9 cellular contexts compared by ENCODE assay signal in the genomic region with DNA sequence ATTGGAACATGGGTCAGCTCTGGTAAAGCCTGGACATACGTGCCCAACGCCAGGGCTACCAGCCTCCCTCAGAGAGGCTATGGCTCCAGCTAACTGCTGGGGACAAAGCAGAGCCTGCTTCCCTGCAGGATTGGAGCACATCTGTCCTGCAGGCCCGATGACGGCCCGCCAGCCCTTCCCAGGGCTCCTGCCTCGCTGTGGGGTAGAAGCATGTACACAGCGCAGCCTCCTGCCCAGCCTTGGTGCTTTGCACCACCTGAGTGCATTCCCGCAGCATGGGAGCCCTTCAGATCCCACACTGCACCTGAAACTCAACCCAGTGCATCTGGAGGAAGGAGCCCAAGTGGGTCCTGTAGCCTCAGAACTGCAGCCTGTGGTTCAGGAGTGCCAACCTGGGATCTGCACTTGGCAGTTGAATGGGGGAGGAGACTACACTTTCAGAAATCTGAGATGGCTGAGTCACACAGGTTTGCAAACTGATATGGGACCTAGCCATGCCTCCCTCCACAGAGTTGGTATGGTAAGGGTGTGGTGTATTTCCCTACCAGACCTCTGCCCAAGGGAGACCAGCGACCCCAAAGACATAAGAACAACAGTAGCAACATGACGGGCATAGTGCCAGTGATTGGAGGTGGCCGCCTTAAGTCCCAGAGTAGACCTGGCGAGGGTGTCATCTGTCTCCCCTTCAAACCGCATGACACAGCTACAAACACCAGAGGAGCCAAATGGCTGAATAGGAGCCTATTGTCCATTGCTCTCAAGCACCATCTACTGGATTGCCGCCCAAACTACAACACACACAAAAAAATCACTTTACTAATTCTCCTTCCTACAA.
DNase-seq lines count a peak whose midpoint lies in the region; ATAC-seq and TF ChIP-seq lines count a peak whose summit lies in the region.
"Had no signal": no experiment of that assay in that cellular context is flagged by ENCODE, and none has a peak within 500 bp of the region (broad histone marks: within the 10 kb centered on the region; RNA-seq: fewer than 3 reads in every experiment).

No MANE protein-coding gene starts in this region.

- H3K27me3 Mint-ChIP-seq in activated T-cell treated with anti-CD3 and anti-CD28 coated beads, Interleukin-2, amount 50 U/mL, for 4 hours (ENCODE audit: low read depth), result no peaks in the 10 kb centered on the region
- H3K27me3 Mint-ChIP-seq: activated naive CD4-positive, alpha-beta T cell treated with anti-CD3 and anti-CD28 coated beads, Interleukin-2, amount 50 U/mL, for 24 hours had no signal

- H3K4me3 ChIP-seq in A673 (ENCODE audit: low read depth, low read length, poor library complexity, severe bottlenecking), result no peak overlapping the region
- H3K4me3 ChIP-seq in HL-60 (replicated peaks; ENCODE audit: insufficient read depth, low read length), result no peak overlapping the region
- H3K4me3 ChIP-seq in dorsolateral prefrontal cortex, result no peak overlapping the region
- no peak overlapping the region for H3K4me3 ChIP-seq in neuron (ENCODE audit: low read length)

- CTCF ChIA-PET in A673 (lab: Charles Lee), result interaction anchor here (0.6 to 1.0 kb wide), 2 partner anchors 100 to 167 kb away, joined by 3 to 7 read pairs; no protein-coding TSS in a partner anchor

- peak overlapping the region; percentile 3 for H2AFZ ChIP-seq in neuron (ENCODE audit: low read depth, low read length)

- no peaks in the 10 kb centered on the region for H3K36me3 Mint-ChIP-seq in activated T-cell treated with anti-CD3 and anti-CD28 coated beads, Interleukin-2, amount 50 U/mL, for 4 hours (ENCODE audit: insufficient read depth)
- H3K36me3 Mint-ChIP-seq: activated naive CD4-positive, alpha-beta T cell treated with anti-CD3 and anti-CD28 coated beads, Interleukin-2, amount 50 U/mL, for 24 hours had no signal

- H3K27me3 ChIP-seq in A673 (replicated peaks; ENCODE audit: insufficient read depth, low read depth, low read length, poor library complexity) (no peaks in the 10 kb centered on the region), HL-60 (ENCODE audit: insufficient read depth, poor library complexity, severe bottlenecking) (peaks cover 2% of the 10 kb centered on the region), dorsolateral prefrontal cortex (no peaks in the 10 kb centered on the region), neuron (ENCODE audit: insufficient read depth, low read length) (no peaks in the 10 kb centered on the region)

- POLR2A ChIA-PET in A673 (lab: Charles Lee; ENCODE audit: low non-redundant PET), result no interaction called here

- TF ChIP-seq CTCF in A673 (conservative IDR thresholded peaks at IDR 0.05; ENCODE audit: low read depth, low read length), result peak; percentile 77
- peak; percentile 54 for TF ChIP-seq CTCF in HL-60 (IDR thresholded peaks at IDR 0.05; ENCODE audit: insufficient read depth, low read length)
- peak in 34 of 56 donors; percentile 10 to 46 (median 28) for TF ChIP-seq CTCF in dorsolateral prefrontal cortex (IDR thresholded peaks at IDR 0.05 in 54 of 56, conservative IDR thresholded peaks at IDR 0.05 in 2 of 56; ENCODE audit: low read depth in 1 of 56, partially characterized antibody in 56 of 56)

- ATAC-seq in GM18870 (IDR thresholded peaks at IDR 0.05; ENCODE audit: unreplicated experiment) (peak; percentile 79), HG03460 (IDR thresholded peaks at IDR 0.05; ENCODE audit: unreplicated experiment) (no peak)
- ATAC-seq in activated T-cell treated with anti-CD3 and anti-CD28 coated beads, Interleukin-2, amount 50 U/mL, for 4 hours, result no peak

- H3K9me3 Mint-ChIP-seq in activated T-cell treated with anti-CD3 and anti-CD28 coated beads, Interleukin-2, amount 50 U/mL, for 4 hours, result peaks cover 26% of the 10 kb centered on the region

- intact Hi-C loops in A673 (cut with micrococcal nuclease; ENCODE audit: unreplicated experiment), result loop anchor here (1.0 to 10.0 kb wide), 2 partner anchors 101 to 612 kb away; no protein-coding TSS in a partner anchor
- intact Hi-C loops in dorsolateral prefrontal cortex (cut with DNase I), result loop anchor here in 1 of 2 donors (5.0 kb wide), 1 partner anchor 100 kb away; no protein-coding TSS in a partner anchor

- H3K4me1 ChIP-seq in A673 (ENCODE audit: insufficient read depth, low read length, poor library complexity, severe bottlenecking) (no peaks in the 10 kb centered on the region), neuron (ENCODE audit: insufficient read depth, low read length) (no peaks in the 10 kb centered on the region)

- H3K27ac ChIP-seq in A673 (ENCODE audit: low read depth, low read length, poor library complexity, severe bottlenecking) (no peak overlapping the region), HL-60 (replicated peaks) (no peak overlapping the region), dorsolateral prefrontal cortex (no peak overlapping the region)

- H3K36me3 ChIP-seq in A673 (ENCODE audit: insufficient read depth, low read length, poor library complexity, severe bottlenecking) (no peaks in the 10 kb centered on the region), neuron (ENCODE audit: insufficient read depth, low read length) (no peaks in the 10 kb centered on the region)

- H3K4me3 Mint-ChIP-seq in activated T-cell treated with anti-CD3 and anti-CD28 coated beads, Interleukin-2, amount 50 U/mL, for 4 hours, result no peak overlapping the region
- H3K4me3 Mint-ChIP-seq: activated naive CD4-positive, alpha-beta T cell treated with anti-CD3 and anti-CD28 coated beads, Interleukin-2, amount 50 U/mL, for 24 hours had no signal

- DNase-seq in A673 (ENCODE audit: low spot score) (peak; percentile 67), HL-60 (ENCODE audit: low read depth in 1 of 2, low spot score in 1 of 2) (peak; percentile 2 to 38), NCI-H526 treated with DMSO at 0.1 percent for 48 hours (lab: John Stamatoyannopoulos, UW) (peak; percentile 0), dorsolateral prefrontal cortex (no peak)
- DNase-seq in activated T-cell treated with anti-CD3 and anti-CD28 coated beads, Interleukin-2, amount 50 U/mL, for 4 hours, result no peak

- H3K4me1 Mint-ChIP-seq in activated T-cell treated with anti-CD3 and anti-CD28 coated beads, Interleukin-2, amount 50 U/mL, for 4 hours (ENCODE audit: low read depth), result no peaks in the 10 kb centered on the region
- H3K4me1 Mint-ChIP-seq: activated naive CD4-positive, alpha-beta T cell treated with anti-CD3 and anti-CD28 coated beads, Interleukin-2, amount 50 U/mL, for 24 hours had no signal

- no TSS peak for BruUV-seq in A673 (replicated peaks; lab: Mats Ljungman, UMichigan)

- no peaks in the 10 kb centered on the region for H3K9me3 ChIP-seq in A673 (ENCODE audit: low read depth, low read length, poor library complexity, severe bottlenecking)
- no peaks in the 10 kb centered on the region for H3K9me3 ChIP-seq in neuron (ENCODE audit: low read length)

Comparison
In these comparisons a context has a peak if more than half of its experiments do, and no peak if none do; other contexts are left out.
1. DNase-seq: peak in A673 (single experiment), HL-60 (2 of 2) and NCI-H526 treated with DMSO at 0.1 percent for 48 hours (single experiment); none in dorsolateral prefrontal cortex (0 of 10) and activated T-cell treated with anti-CD3 and anti-CD28 coated beads, Interleukin-2, amount 50 U/mL, for 4 hours (single experiment).
2. Peak in every context shown above with its lines, with median percentiles within 50 percentile points of each other: CTCF ChIP-seq.